7 cellular contexts compared by ENCODE assay signal in the genomic region with DNA sequence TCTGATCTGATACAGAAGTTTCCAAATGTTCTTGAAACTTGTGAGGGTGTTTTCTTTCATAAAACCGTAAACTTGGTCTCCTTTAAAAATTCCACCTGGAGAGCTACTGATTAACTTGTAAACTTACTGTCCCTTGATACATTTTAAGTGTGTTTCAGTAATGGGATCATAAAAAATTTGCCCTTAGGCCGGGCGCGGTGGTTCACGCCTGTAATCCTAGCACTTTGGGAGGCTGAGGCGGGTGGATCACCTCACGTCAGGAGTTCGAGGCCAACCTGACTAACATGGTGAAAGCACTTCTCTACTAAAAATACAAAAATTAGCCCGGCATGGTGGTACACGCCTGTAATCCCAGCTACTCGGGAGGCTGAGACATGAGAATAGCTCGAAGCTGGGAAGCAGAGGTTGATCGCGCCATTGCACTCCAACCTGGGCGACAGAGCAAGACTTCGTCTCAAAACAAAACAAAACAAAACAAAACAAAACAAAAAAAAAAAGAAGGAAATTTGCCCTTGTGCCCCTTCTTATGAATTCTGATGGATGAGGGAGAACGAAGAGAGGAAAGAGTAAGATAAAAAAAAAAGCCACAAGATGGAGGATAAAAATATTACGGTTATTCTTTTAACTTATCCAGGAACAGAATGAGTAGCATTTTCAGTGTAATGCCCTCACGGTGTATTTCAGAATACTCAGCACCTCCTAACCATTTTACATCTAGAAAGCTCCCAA. TPM values are rescaled to one million over a fixed set of nuclear protein-coding genes. Genes with fewer than 3 reads are reported as not detected.
DNase-seq lines count a peak whose midpoint lies in the region; ATAC-seq and TF ChIP-seq lines count a peak whose summit lies in the region.

No MANE protein-coding gene starts in this region.

- DNase-seq in HL-60 (ENCODE audit: low read depth in 1 of 2, low spot score in 1 of 2): no peak
- DNase-seq in activated T-cell treated with anti-CD3 and anti-CD28 coated beads, Interleukin-2, amount 50 U/mL, for 4 hours: no peak
- no peak for DNase-seq in immature natural killer cell
- DNase-seq in NK-92 (lab: John Stamatoyannopoulos, UW; ENCODE audit: unreplicated experiment): no peak
- DNase-seq in NCI-H524 treated with DMSO at 0.1 percent for 48 hours (lab: John Stamatoyannopoulos, UW): no peak

- H3K27me3 Mint-ChIP-seq in activated T-cell treated with anti-CD3 and anti-CD28 coated beads, Interleukin-2, amount 50 U/mL, for 4 hours (ENCODE audit: low read depth): no peaks in the 10 kb centered on the region
- H3K27me3 Mint-ChIP-seq in immature natural killer cell (ENCODE audit: low read depth in 3 of 3): peaks cover 3 to 8% (median 4%) of the 10 kb centered on the region in 3 donors
- no peaks in the 10 kb centered on the region for H3K27me3 Mint-ChIP-seq in stimulated activated memory B cell treated with anti-CD40 and anti-IgM and Interleukin-4, amounts not matched to agents 10 μg/mL and 1 μg/mL and 100 μg/mL, for 72 hours

- peak overlapping the region in 3 of 6 donors; percentile 45 to 73 (median 53) for H3K27ac Mint-ChIP-seq in immature natural killer cell
- H3K27ac Mint-ChIP-seq in stimulated activated memory B cell treated with anti-CD40 and anti-IgM and Interleukin-4, amounts not matched to agents 10 μg/mL and 1 μg/mL and 100 μg/mL, for 72 hours: peak overlapping the region; percentile 92

- H3K36me3 Mint-ChIP-seq in activated T-cell treated with anti-CD3 and anti-CD28 coated beads, Interleukin-2, amount 50 U/mL, for 4 hours (ENCODE audit: insufficient read depth): no peaks in the 10 kb centered on the region
- no peaks in the 10 kb centered on the region for H3K36me3 Mint-ChIP-seq in immature natural killer cell
- H3K36me3 Mint-ChIP-seq in stimulated activated memory B cell treated with anti-CD40 and anti-IgM and Interleukin-4, amounts not matched to agents 10 μg/mL and 1 μg/mL and 100 μg/mL, for 72 hours: no peaks in the 10 kb centered on the region

- H3K4me3 Mint-ChIP-seq in activated T-cell treated with anti-CD3 and anti-CD28 coated beads, Interleukin-2, amount 50 U/mL, for 4 hours: peak overlapping the region; percentile 67
- peak overlapping the region; percentile 67 to 81 (median 74) for H3K4me3 Mint-ChIP-seq in immature natural killer cell
- peak overlapping the region; percentile 87 for H3K4me3 Mint-ChIP-seq in stimulated activated memory B cell treated with anti-CD40 and anti-IgM and Interleukin-4, amounts not matched to agents 10 μg/mL and 1 μg/mL and 100 μg/mL, for 72 hours

- no peak for TF ChIP-seq CTCF in HL-60 (IDR thresholded peaks at IDR 0.05; ENCODE audit: insufficient read depth, low read length)

- H3K27me3 ChIP-seq in HL-60 (ENCODE audit: insufficient read depth, poor library complexity, severe bottlenecking): no peaks in the 10 kb centered on the region

- peak overlapping the region; percentile 51 for H3K27ac ChIP-seq in HL-60 (replicated peaks)

- ATAC-seq in activated T-cell treated with anti-CD3 and anti-CD28 coated beads, Interleukin-2, amount 50 U/mL, for 4 hours: no peak
- ATAC-seq in stimulated activated memory B cell treated with anti-CD40 and anti-IgM and Interleukin-4, amounts not matched to agents 10 μg/mL and 1 μg/mL and 100 μg/mL, for 72 hours: no peak
- no peak for ATAC-seq in GM21360 (IDR thresholded peaks at IDR 0.05; ENCODE audit: unreplicated experiment)

- H3K9me3 Mint-ChIP-seq in activated T-cell treated with anti-CD3 and anti-CD28 coated beads, Interleukin-2, amount 50 U/mL, for 4 hours: no peaks in the 10 kb centered on the region
- H3K9me3 Mint-ChIP-seq in immature natural killer cell: no peaks in the 10 kb centered on the region
- no peaks in the 10 kb centered on the region for H3K9me3 Mint-ChIP-seq in stimulated activated memory B cell treated with anti-CD40 and anti-IgM and Interleukin-4, amounts not matched to agents 10 μg/mL and 1 μg/mL and 100 μg/mL, for 72 hours

- peak overlapping the region; percentile 29 for H3K4me3 ChIP-seq in HL-60 (replicated peaks; ENCODE audit: insufficient read depth, low read length)

- H3K4me1 Mint-ChIP-seq in activated T-cell treated with anti-CD3 and anti-CD28 coated beads, Interleukin-2, amount 50 U/mL, for 4 hours (ENCODE audit: low read depth): peaks cover 38% of the 10 kb centered on the region
- H3K4me1 Mint-ChIP-seq in immature natural killer cell: peaks cover 39 to 51% of the 10 kb centered on the region in 2 donors
- peaks cover 59% of the 10 kb centered on the region for H3K4me1 Mint-ChIP-seq in stimulated activated memory B cell treated with anti-CD40 and anti-IgM and Interleukin-4, amounts not matched to agents 10 μg/mL and 1 μg/mL and 100 μg/mL, for 72 hours

RNA-seq across cellular contexts. Expression of a gene that starts 32.1 kb away (rescaled TPM):
- total RNA-seq in activated T-cell treated with anti-CD3 and anti-CD28 coated beads, Interleukin-2, amount 50 U/mL, for 4 hours: 10 to 100 TPM; 13.1 to 14.7 (median 14.4) TPM
- 1 to 10 TPM; 2.3 to 7.0 (median 3.2) TPM for polyA plus RNA-seq in immature natural killer cell
